10 cellular contexts compared by ENCODE assay signal in genomic region chr17:39674702-39675389, GRCh38. TPM values are rescaled to one million over a fixed set of nuclear protein-coding genes. Genes with fewer than 3 reads are reported as not detected.
DNase-seq lines count a peak whose midpoint lies in the region; ATAC-seq and TF ChIP-seq lines count a peak whose summit lies in the region.
"Had no signal": no experiment of that assay in that cellular context is flagged by ENCODE, and none has a peak within 500 bp of the region (broad histone marks: within the 10 kb centered on the region; RNA-seq: fewer than 3 reads in every experiment).

No MANE protein-coding gene starts in this region.

- no peak overlapping the region for H3K4me2 ChIP-seq in HCT116 (ENCODE audit: low read length)

- H2AFZ ChIP-seq in HCT116 (ENCODE audit: low read depth, low read length, poor library complexity, severe bottlenecking): no peak overlapping the region

- no peaks in the 10 kb centered on the region for H3K27me3 ChIP-seq in HCT116 (ENCODE audit: insufficient read depth, low read length)
- peaks cover 6% of the 10 kb centered on the region for H3K27me3 ChIP-seq in left ventricle myocardium inferior (ENCODE audit: low read depth)

- TF ChIP-seq POLR2A in HCT116 (IDR thresholded peaks at IDR 0.05; ENCODE audit: borderline replicate concordance, extremely low read depth, insufficient read depth, insufficient read length): no peak

- TF ChIP-seq RAD21 in HCT116 (IDR thresholded peaks at IDR 0.05; ENCODE audit: low read depth): no peak

- no peaks in the 10 kb centered on the region for H3K79me2 ChIP-seq in HCT116 (ENCODE audit: insufficient read depth, low read length)

- RAD21 ChIA-PET in HCT116 (lab: Charles Lee; ENCODE audit: low non-redundant PET in 1 of 2, low total read pairs in 2 of 2, uncharacterized antibody in 2 of 2, unreplicated experiment in 2 of 2): no interaction called here

- no peak overlapping the region for H3K9ac ChIP-seq in HCT116 (ENCODE audit: low read length)

- peaks cover 61% of the 10 kb centered on the region for H3K4me1 Mint-ChIP-seq in stimulated activated effector memory CD8-positive, alpha-beta T cell treated with anti-CD3 and anti-CD28 coated beads, Interleukin-12 subunit alpha, Interleukin-12 subunit beta, amount 100 ng/mL, for 72 hours

- H3K9me3 Mint-ChIP-seq in stimulated activated effector memory CD8-positive, alpha-beta T cell treated with anti-CD3 and anti-CD28 coated beads, Interleukin-12 subunit alpha, Interleukin-12 subunit beta, amount 100 ng/mL, for 72 hours: no peaks in the 10 kb centered on the region
- H3K9me3 Mint-ChIP-seq: dendritic cell treated with granulocyte-macrophage colony-stimulating factor and Interleukin-4, amounts not matched to agents 40 ng/mL and 50 ng/mL, for 4 days had no signal

- H3K27ac ChIP-seq in HCT116 (ENCODE audit: low read depth, low read length): peak overlapping the region; percentile 17; the same call in 1 of the 2 replicates
- H3K27ac ChIP-seq in left ventricle myocardium inferior (replicated peaks): peak overlapping the region; percentile 92

- no peak for DNase-seq in HCT116 (ENCODE audit: low read depth, low spot score)
- DNase-seq in NCI-H69 (lab: John Stamatoyannopoulos, UW): peak; percentile 87
- peak; percentile 43 for DNase-seq in left ventricle myocardium inferior
- DNase-seq in stimulated activated effector memory CD8-positive, alpha-beta T cell treated with anti-CD3 and anti-CD28 coated beads, Interleukin-12 subunit alpha, Interleukin-12 subunit beta, amount 100 ng/mL, for 72 hours (ENCODE audit: low spot score in 2 of 2): no peak
- DNase-seq in HuH-7.5 (ENCODE audit: low spot score): no peak

- BruUV-seq in HCT116 (replicated peaks; lab: Mats Ljungman, UMichigan): no TSS peak

- H3K4me3 Mint-ChIP-seq in stimulated activated effector memory CD8-positive, alpha-beta T cell treated with anti-CD3 and anti-CD28 coated beads, Interleukin-12 subunit alpha, Interleukin-12 subunit beta, amount 100 ng/mL, for 72 hours: peak overlapping the region; percentile 10
- H3K4me3 Mint-ChIP-seq: dendritic cell treated with granulocyte-macrophage colony-stimulating factor and Interleukin-4, amounts not matched to agents 40 ng/mL and 50 ng/mL, for 4 days had no signal

- TF ChIP-seq CTCF in HCT116 (IDR thresholded peaks at IDR 0.05 in 2 of 3, conservative IDR thresholded peaks at IDR 0.05 in 1 of 3; ENCODE audit: borderline replicate concordance in 1 of 3, insufficient read depth in 1 of 3, low read depth in 2 of 3, low read length in 2 of 3) (no peak), left ventricle myocardium inferior (IDR thresholded peaks at IDR 0.05; ENCODE audit: borderline replicate concordance) (no peak)

- no peaks in the 10 kb centered on the region for H3K9me2 ChIP-seq in HCT116 (ENCODE audit: insufficient read depth)

- H3K36me3 ChIP-seq in HCT116 (ENCODE audit: control insufficient read depth in 1 of 2, insufficient read depth in 2 of 2, low read length in 2 of 2) (no peaks in the 10 kb centered on the region), left ventricle myocardium inferior (no peaks in the 10 kb centered on the region)

- no peaks in the 10 kb centered on the region for H3K9me3 ChIP-seq in HCT116 (ENCODE audit: control insufficient read depth in 1 of 2, insufficient read depth in 1 of 2, low read depth in 1 of 2, low read length in 2 of 2)
- no peaks in the 10 kb centered on the region for H3K9me3 ChIP-seq in left ventricle myocardium inferior (replicated peaks)

- CTCF ChIA-PET in HCT116 (lab: Charles Lee): interaction anchor here (1.0 to 1.5 kb wide), 3 partner anchors 9 to 53 kb away, joined by 5 to 6 read pairs (median 5); partner anchors contain the start of gene TCAP

- ATAC-seq in HCT116 (no peak), HG03521 (IDR thresholded peaks at IDR 0.05; ENCODE audit: unreplicated experiment) (no peak), HG02981 (IDR thresholded peaks at IDR 0.05; ENCODE audit: unreplicated experiment) (no peak), GM18870 (IDR thresholded peaks at IDR 0.05; ENCODE audit: unreplicated experiment) (no peak)
- ATAC-seq in stimulated activated effector memory CD8-positive, alpha-beta T cell treated with anti-CD3 and anti-CD28 coated beads, Interleukin-12 subunit alpha, Interleukin-12 subunit beta, amount 100 ng/mL, for 72 hours: no peak

- H4K20me1 ChIP-seq in HCT116 (ENCODE audit: insufficient read depth): no peaks in the 10 kb centered on the region

- POLR2A ChIA-PET in HCT116 (lab: Charles Lee): interaction anchor here (1.5 kb wide), 1 partner anchor 13 kb away, joined by 3 read pairs; the partner anchor contains the start of gene PGAP3

- H3K4me1 ChIP-seq in HCT116 (ENCODE audit: control insufficient read depth in 1 of 2, insufficient read depth in 2 of 2, low read length in 2 of 2) (peaks cover 17 to 19% of the 10 kb centered on the region in 2 experiments; a peak in 2 of 4 replicates), left ventricle myocardium inferior (peaks cover 87% of the 10 kb centered on the region)

- peak overlapping the region; percentile 90 for H3K27ac Mint-ChIP-seq in stimulated activated effector memory CD8-positive, alpha-beta T cell treated with anti-CD3 and anti-CD28 coated beads, Interleukin-12 subunit alpha, Interleukin-12 subunit beta, amount 100 ng/mL, for 72 hours
- H3K27ac Mint-ChIP-seq: dendritic cell treated with granulocyte-macrophage colony-stimulating factor and Interleukin-4, amounts not matched to agents 40 ng/mL and 50 ng/mL, for 4 days had no signal

- intact Hi-C loops in HCT116 (cut with micrococcal nuclease) (loop anchor here (2.0 to 5.0 kb wide), 3 partner anchors 40 to 128 kb away; no protein-coding TSS in a partner anchor), left ventricle myocardium inferior (cut with micrococcal nuclease) (no loop called here)

- H3K36me3 Mint-ChIP-seq in stimulated activated effector memory CD8-positive, alpha-beta T cell treated with anti-CD3 and anti-CD28 coated beads, Interleukin-12 subunit alpha, Interleukin-12 subunit beta, amount 100 ng/mL, for 72 hours: peaks cover 7% of the 10 kb centered on the region

- H3K4me3 ChIP-seq in HCT116 (replicated peaks in 1 of 2; ENCODE audit: low read depth in 1 of 2, low read length in 2 of 2) (no peak overlapping the region), left ventricle myocardium inferior (no peak overlapping the region)

TF ChIP-seq in HCT116, 20 proteins besides CTCF, POLR2A, EP300 and RAD21 (continues in another document):
- no peak for TF ChIP-seq ZNF274 (IDR thresholded peaks at IDR 0.05; ENCODE audit: low read depth, low read length)
- no peak for TF ChIP-seq JUND (IDR thresholded peaks at IDR 0.05)
- no peak for TF ChIP-seq ELF1 (IDR thresholded peaks at IDR 0.05; ENCODE audit: borderline replicate concordance, low read depth)
- TF ChIP-seq, protein P1, sequence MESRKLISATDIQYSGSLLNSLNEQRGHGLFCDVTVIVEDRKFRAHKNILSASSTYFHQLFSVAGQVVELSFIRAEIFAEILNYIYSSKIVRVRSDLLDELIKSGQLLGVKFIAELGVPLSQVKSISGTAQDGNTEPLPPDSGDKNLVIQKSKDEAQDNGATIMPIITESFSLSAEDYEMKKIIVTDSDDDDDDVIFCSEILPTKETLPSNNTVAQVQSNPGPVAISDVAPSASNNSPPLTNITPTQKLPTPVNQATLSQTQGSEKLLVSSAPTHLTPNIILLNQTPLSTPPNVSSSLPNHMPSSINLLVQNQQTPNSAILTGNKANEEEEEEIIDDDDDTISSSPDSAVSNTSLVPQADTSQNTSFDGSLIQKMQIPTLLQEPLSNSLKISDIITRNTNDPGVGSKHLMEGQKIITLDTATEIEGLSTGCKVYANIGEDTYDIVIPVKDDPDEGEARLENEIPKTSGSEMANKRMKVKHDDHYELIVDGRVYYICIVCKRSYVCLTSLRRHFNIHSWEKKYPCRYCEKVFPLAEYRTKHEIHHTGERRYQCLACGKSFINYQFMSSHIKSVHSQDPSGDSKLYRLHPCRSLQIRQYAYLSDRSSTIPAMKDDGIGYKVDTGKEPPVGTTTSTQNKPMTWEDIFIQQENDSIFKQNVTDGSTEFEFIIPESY (IDR thresholded peaks at IDR 0.05; ENCODE audit: extremely low read depth, insufficient replicate concordance, low read length): no peak
- TF ChIP-seq YY1 (IDR thresholded peaks at IDR 0.05; ENCODE audit: extremely low read depth, insufficient replicate concordance, low read depth, low read length): no peak
- no peak for TF ChIP-seq POLR2AphosphoS5 (IDR thresholded peaks at IDR 0.05; ENCODE audit: low read depth, low read length)

RNA-seq across cellular contexts. Expression of gene PNMT, which starts 6.6 kb away (rescaled TPM):
- total RNA-seq in HCT116 (2021; ENCODE audit: unreplicated experiment) (not detected), left ventricle myocardium inferior (7.6 TPM)
- 0.09 and 0.10 TPM in 2 replicates for polyA plus RNA-seq in HCT116 (2012)
- total RNA-seq: T-helper 2 cell treated with Interferon-gamma antibody and Interleukin-4, amounts not matched to agents 100 ng/mL and 5 ng/mL, for 36 hours had no signal

RNA-seq across cellular contexts. Expression of gene TCAP, which starts 9.7 kb away (rescaled TPM):
- 1.5 TPM for total RNA-seq in HCT116 (2021; ENCODE audit: unreplicated experiment)
- 0.77 and 1.0 TPM in 2 replicates for polyA plus RNA-seq in HCT116 (2012)
- total RNA-seq in left ventricle myocardium inferior: 5,825 TPM

RNA-seq across cellular contexts. Expression of gene PGAP3, which starts 13.0 kb away (rescaled TPM):
- 15.2 TPM for total RNA-seq in HCT116 (2021; ENCODE audit: unreplicated experiment)
- polyA plus RNA-seq in HCT116 (2012): 8.2 and 8.7 TPM in 2 replicates
- total RNA-seq in left ventricle myocardium inferior: 10.7 TPM

RNA-seq across cellular contexts. Expression of gene ERBB2, which starts 25.0 kb away (rescaled TPM):
- total RNA-seq in HCT116 (2021; ENCODE audit: unreplicated experiment): 75.8 TPM
- polyA plus RNA-seq in HCT116 (2012): 46.7 and 51.7 TPM in 2 replicates
- 61.0 TPM for total RNA-seq in left ventricle myocardium inferior

RNA-seq across cellular contexts. Expression of gene STARD3, which starts 37.9 kb away (rescaled TPM):
- total RNA-seq in HCT116 (2021; ENCODE audit: unreplicated experiment) (73.9 TPM), left ventricle myocardium inferior (15.7 TPM)
- polyA plus RNA-seq in HCT116 (2012): 66.5 and 74.4 TPM in 2 replicates

Comparison
In these comparisons a context has a peak if more than half of its experiments do, and no peak if none do; other contexts are left out.
1. DNase-seq: peak in NCI-H69 (single experiment) and left ventricle myocardium inferior (single experiment); none in HCT116 (single experiment), stimulated activated effector memory CD8-positive, alpha-beta T cell treated with anti-CD3 and anti-CD28 coated beads, Interleukin-12 subunit alpha, Interleukin-12 subunit beta, amount 100 ng/mL, for 72 hours (0 of 2) and HuH-7.5 (single experiment).
2. RNA of gene TCAP, which starts 9.7 kb away (total RNA-seq): 5,825 TPM in left ventricle myocardium inferior (single experiment); 1.5 TPM in HCT116 (single experiment); every median in the first group is over 1,000 times any median in the second.